In genomic region chr11:67400251-67400941, GRCh38 we compare ENCODE assay signal across 8 cellular contexts. TPM values are rescaled to one million over a fixed set of nuclear protein-coding genes. Genes with fewer than 3 reads are reported as not detected.
DNase-seq lines count a peak whose midpoint lies in the region; ATAC-seq and TF ChIP-seq lines count a peak whose summit lies in the region.

No MANE protein-coding gene starts in this region.

- H2AFZ ChIP-seq in ACC112 (ENCODE audit: low read length, unreplicated experiment) = no peak overlapping the region
- no peak overlapping the region for H2AFZ ChIP-seq in MM.1S (ENCODE audit: low read length)

- peaks cover 12% of the 10 kb centered on the region for H3K4me1 ChIP-seq in ACC112 (ENCODE audit: control insufficient read depth, insufficient read depth, low read length, unreplicated experiment)
- H3K4me1 ChIP-seq in MM.1S (ENCODE audit: low read length) = peaks cover 13% of the 10 kb centered on the region; the same call in 1 of the 2 replicates
- H3K4me1 ChIP-seq in mucosa of stomach (ENCODE audit: control insufficient read depth, insufficient read depth, low read length) = peaks cover 16% of the 10 kb centered on the region

- H3K79me2 ChIP-seq in ACC112 (ENCODE audit: control insufficient read depth, insufficient read depth, low read length, unreplicated experiment) (peaks cover 15% of the 10 kb centered on the region), MM.1S (ENCODE audit: low read length) (peaks cover 57% of the 10 kb centered on the region)

- H3K4me3 ChIP-seq in ACC112 (ENCODE audit: low read depth, low read length) (peak overlapping the region; percentile 99), MM.1S (ENCODE audit: low read length) (peak overlapping the region; percentile 96), mucosa of stomach (ENCODE audit: low read length) (peak overlapping the region; percentile 82)

- DNase-seq in MM.1S = no peak
- DNase-seq in HEK293T (ENCODE audit: extremely low spot score) = no peak
- DNase-seq in T1000 (lab: John Stamatoyannopoulos, UW) = no peak
- no peak for DNase-seq in cerebellum (ENCODE audit: low spot score)

- peak overlapping the region; percentile 92 for H3K4me2 ChIP-seq in MM.1S (ENCODE audit: low read depth, low read length)

- TF ChIP-seq CTCF in MM.1S (IDR thresholded peaks at IDR 0.05; ENCODE audit: low read length) = no peak

- peak overlapping the region; percentile 92 for H3K9ac ChIP-seq in MM.1S (ENCODE audit: low read length)
- peak overlapping the region; percentile 93 for H3K9ac ChIP-seq in mucosa of stomach (ENCODE audit: low read length)

- H3K27ac ChIP-seq in ACC112 (ENCODE audit: low read depth, low read length) = no peak overlapping the region
- no peak overlapping the region; the same call in 1 of the 2 replicates for H3K27ac ChIP-seq in MM.1S (ENCODE audit: low read length)
- peak overlapping the region; percentile 93 for H3K27ac ChIP-seq in cingulate gyrus (ENCODE audit: low read depth, low read length)

- CTCF ChIA-PET in HEK293T (lab: Yijun Ruan, JAX) = interaction anchor here (1.2 to 2.0 kb wide), 4 partner anchors 9 to 49 kb away, joined by 4 to 5 read pairs (median 4); partner anchors contain the start of gene RAD9A

- peaks cover 2% of the 10 kb centered on the region; the same call in 1 of the 2 replicates for H3K36me3 ChIP-seq in ACC112 (ENCODE audit: insufficient read depth, low read length)
- H3K36me3 ChIP-seq in MM.1S (replicated peaks; ENCODE audit: insufficient read depth, low read length) = no peaks in the 10 kb centered on the region
- H3K36me3 ChIP-seq in mucosa of stomach (ENCODE audit: control insufficient read depth, insufficient read depth, low read length) = peaks cover 11% of the 10 kb centered on the region

- no peaks in the 10 kb centered on the region for H3K9me2 ChIP-seq in MM.1S (replicated peaks; ENCODE audit: insufficient read depth, low read length)

- H3K27me3 ChIP-seq in ACC112 (ENCODE audit: insufficient read depth, low read length) (no peaks in the 10 kb centered on the region), MM.1S (replicated peaks; ENCODE audit: insufficient read depth, low read length) (no peaks in the 10 kb centered on the region), mucosa of stomach (ENCODE audit: control insufficient read depth, insufficient read depth, low read length) (no peaks in the 10 kb centered on the region)

- POLR2A ChIA-PET in HEK293T (lab: Yijun Ruan, JAX) = interaction anchor here (0.9 to 4.2 kb wide), 11 partner anchors 9 to 82 kb away, joined by 3 to 50 read pairs (median 9); partner anchors contain the start of genes AIP, RAD9A, RPS6KB2 and TMEM134

- ATAC-seq in GM18505 (IDR thresholded peaks at IDR 0.05; ENCODE audit: unreplicated experiment) = no peak

- no peak for TF ChIP-seq POLR2A in GM18505 (IDR thresholded peaks at IDR 0.05; ENCODE audit: borderline replicate concordance, extremely low read depth, insufficient read depth, insufficient read length)

- no peaks in the 10 kb centered on the region for H3K9me3 ChIP-seq in MM.1S (replicated peaks; ENCODE audit: insufficient read depth, low read length)
- H3K9me3 ChIP-seq in mucosa of stomach (ENCODE audit: control insufficient read depth, low read length) = no peaks in the 10 kb centered on the region

- H3F3A ChIP-seq in MM.1S (ENCODE audit: insufficient read depth, low read length) = peaks cover 9% of the 10 kb centered on the region; the same call in 1 of the 2 replicates

- H4K20me1 ChIP-seq in MM.1S (ENCODE audit: insufficient read depth, low read length) = no peaks in the 10 kb centered on the region

TF ChIP-seq in HEK293T, 16 proteins besides CTCF, POLR2A, EP300 and RAD21:
- TF ChIP-seq FOXK2 (IDR thresholded peaks at IDR 0.05) (no peak), CTBP1 (IDR thresholded peaks at IDR 0.05; ENCODE audit: borderline replicate concordance) (no peak), NFRKB (IDR thresholded peaks at IDR 0.05) (no peak), HDGF (IDR thresholded peaks at IDR 0.05; ENCODE audit: borderline replicate concordance) (no peak), SUZ12 (IDR thresholded peaks at IDR 0.05) (no peak)

RNA-seq across cellular contexts. Expression of gene PPP1CA, which starts 1.3 kb away (rescaled TPM):
- 41.6 TPM for total RNA-seq in cerebellum

RNA-seq across cellular contexts. Expression of gene TBC1D10C, which starts 3.5 kb away (rescaled TPM):
- not detected for total RNA-seq in cerebellum

RNA-seq across cellular contexts. Expression of gene RAD9A, which starts 8.6 kb away (rescaled TPM):
- 19.6 TPM for total RNA-seq in cerebellum

RNA-seq across cellular contexts. Expression of gene CARNS1, which starts 15.1 kb away (rescaled TPM):
- total RNA-seq in cerebellum = 0.18 TPM

RNA-seq across cellular contexts. Expression of gene CLCF1, which starts 27.0 kb away (rescaled TPM):
- total RNA-seq in cerebellum = 0.27 TPM
